Comparison of ENCODE assay signal across 24 cellular contexts in the genomic region with DNA sequence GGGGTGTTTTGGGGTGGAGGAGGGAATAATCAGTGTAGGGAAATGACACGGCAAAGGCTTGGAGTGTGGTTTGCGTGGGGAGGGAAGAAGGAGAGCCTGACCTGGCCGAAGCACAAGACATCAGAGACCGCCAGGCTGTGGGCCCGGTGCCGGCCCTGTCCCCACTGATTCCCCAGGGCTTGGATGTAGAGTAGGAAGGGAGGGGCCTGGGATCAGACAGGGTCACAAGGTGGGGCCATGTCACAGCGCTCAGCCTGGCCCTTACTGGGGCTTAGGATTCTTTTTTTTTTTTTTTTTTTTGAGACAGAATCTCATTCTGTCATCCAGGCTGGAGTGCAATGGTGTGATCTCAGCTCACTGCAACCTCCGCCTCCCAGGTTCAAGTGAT. TPM values are rescaled to one million over a fixed set of nuclear protein-coding genes. Genes with fewer than 3 reads are reported as not detected.
DNase-seq lines count a peak whose midpoint lies in the region; ATAC-seq and TF ChIP-seq lines count a peak whose summit lies in the region.
"Had no signal": no experiment of that assay in that cellular context is flagged by ENCODE, and none has a peak within 500 bp of the region (broad histone marks: within the 10 kb centered on the region; RNA-seq: fewer than 3 reads in every experiment).

No MANE protein-coding gene starts in this region.

- no peak for TF ChIP-seq CTCF in nephron progenitor cell (IDR thresholded peaks at IDR 0.05)
- TF ChIP-seq CTCF in tibial artery (IDR thresholded peaks at IDR 0.05): no peak

- no peak for ATAC-seq in Right ventricle myocardium superior (ENCODE audit: poor library complexity)
- ATAC-seq: esophagus mucosa; left colon; naive thymus-derived CD8-positive, alpha-beta T cell; Panc1 had no signal

- peaks cover 31% of the 10 kb centered on the region for H3K4me1 Mint-ChIP-seq in nephron progenitor cell
- no peaks in the 10 kb centered on the region for H3K4me1 Mint-ChIP-seq in activated T-helper 2 cell treated with anti-CD3 and anti-CD28 coated beads, Interferon-gamma antibody, Interleukin-2, Interleukin-4, amounts not matched to agents 10 μg/mL and 5 μg/mL and 100 μg/mL, durations not matched to agents 14 hours and 24 hours and 36 hours (ENCODE audit: low read depth)
- H3K4me1 Mint-ChIP-seq: activated CD4-positive, alpha-beta memory T cell treated with anti-CD3 and anti-CD28 coated beads, Interleukin-2, amount 10 ng/mL, durations not matched to agents 7 days and 5 days had no signal

- DNase-seq in Right ventricle myocardium superior: peak; percentile 41
- no peak for DNase-seq in cardiac septum (ENCODE audit: low spot score)
- no peak for DNase-seq in nephron progenitor cell
- DNase-seq in tibial artery: no peak
- DNase-seq in epidermal melanocyte (ENCODE audit: insufficient read length, low spot score): no peak
- no peak for DNase-seq in activated T-helper 2 cell treated with anti-CD3 and anti-CD28 coated beads, Interferon-gamma antibody, Interleukin-2, Interleukin-4, amounts not matched to agents 10 μg/mL and 5 μg/mL and 100 μg/mL, durations not matched to agents 14 hours and 24 hours and 36 hours (ENCODE audit: low spot score)
- DNase-seq: activated B cell treated with CpG ODN at 0.5 μM for 24 hours; activated CD4-positive, alpha-beta memory T cell treated with anti-CD3 and anti-CD28 coated beads, Interleukin-2, amount 10 ng/mL, durations not matched to agents 7 days and 5 days; activated naive CD4-positive, alpha-beta T cell treated with Interleukin-2 at 50 U/mL for 16 hours; activated T-cell treated with anti-CD3 and anti-CD28 coated beads, Interleukin-2, amount 50 U/mL, for 24 hours; AML-193; amniotic stem cell; central memory CD4-positive, alpha-beta T cell; DMS79 treated with DMSO at 0.1 percent for 48 hours; left colon; naive thymus-derived CD8-positive, alpha-beta T cell; stimulated activated CD4-positive, alpha-beta T cell treated with anti-CD3 and anti-CD28 coated beads, Interleukin-2, amount 100 ng/mL, for 48 hours; T-helper 2 cell had no signal

- no peaks in the 10 kb centered on the region for H3K9me3 ChIP-seq in tibial artery

- peaks cover 15 to 52% (median 36%) of the 10 kb centered on the region in 4 donors for H3K4me1 ChIP-seq in tibial artery

- peaks cover 17 to 94% (median 35%) of the 10 kb centered on the region in 3 donors for H3K36me3 ChIP-seq in tibial artery

- H3K27ac ChIP-seq in tibial artery: peak overlapping the region; percentile 91 to 97
- H3K27ac ChIP-seq: 22Rv1 had no signal

- no peak overlapping the region for H3K4me3 Mint-ChIP-seq in nephron progenitor cell
- H3K4me3 Mint-ChIP-seq in activated T-helper 2 cell treated with anti-CD3 and anti-CD28 coated beads, Interferon-gamma antibody, Interleukin-2, Interleukin-4, amounts not matched to agents 10 μg/mL and 5 μg/mL and 100 μg/mL, durations not matched to agents 14 hours and 24 hours and 36 hours (ENCODE audit: low read depth): no peak overlapping the region
- H3K4me3 Mint-ChIP-seq: activated B cell treated with CpG ODN at 0.5 μM for 24 hours; activated CD4-positive, alpha-beta memory T cell treated with anti-CD3 and anti-CD28 coated beads, Interleukin-2, amount 10 ng/mL, durations not matched to agents 7 days and 5 days; activated T-cell treated with anti-CD3 and anti-CD28 coated beads, Interleukin-2, amount 50 U/mL, for 24 hours; naive thymus-derived CD8-positive, alpha-beta T cell; stimulated activated naive CD8-positive, alpha-beta T cell treated with anti-CD3 and anti-CD28 coated beads, Interleukin-15, Interleukin-2, amounts not matched to agents 100 ng/mL and 50 ng/mL, for 24 hours had no signal

- no peaks in the 10 kb centered on the region for H3K9me3 Mint-ChIP-seq in nephron progenitor cell
- no peaks in the 10 kb centered on the region for H3K9me3 Mint-ChIP-seq in activated T-helper 2 cell treated with anti-CD3 and anti-CD28 coated beads, Interferon-gamma antibody, Interleukin-2, Interleukin-4, amounts not matched to agents 10 μg/mL and 5 μg/mL and 100 μg/mL, durations not matched to agents 14 hours and 24 hours and 36 hours
- H3K9me3 Mint-ChIP-seq: activated B cell treated with CpG ODN at 0.5 μM for 24 hours; activated CD4-positive, alpha-beta memory T cell treated with anti-CD3 and anti-CD28 coated beads, Interleukin-2, amount 10 ng/mL, durations not matched to agents 7 days and 5 days; activated T-cell treated with anti-CD3 and anti-CD28 coated beads, Interleukin-2, amount 50 U/mL, for 24 hours; naive thymus-derived CD8-positive, alpha-beta T cell; stimulated activated naive CD8-positive, alpha-beta T cell treated with anti-CD3 and anti-CD28 coated beads, Interleukin-15, Interleukin-2, amounts not matched to agents 100 ng/mL and 50 ng/mL, for 24 hours had no signal

- H3K27ac Mint-ChIP-seq in nephron progenitor cell: peak overlapping the region; percentile 72
- H3K27ac Mint-ChIP-seq in activated T-helper 2 cell treated with anti-CD3 and anti-CD28 coated beads, Interferon-gamma antibody, Interleukin-2, Interleukin-4, amounts not matched to agents 10 μg/mL and 5 μg/mL and 100 μg/mL, durations not matched to agents 14 hours and 24 hours and 36 hours: no peak overlapping the region
- H3K27ac Mint-ChIP-seq: activated B cell treated with CpG ODN at 0.5 μM for 24 hours; activated CD4-positive, alpha-beta memory T cell treated with anti-CD3 and anti-CD28 coated beads, Interleukin-2, amount 10 ng/mL, durations not matched to agents 7 days and 5 days; activated T-cell treated with anti-CD3 and anti-CD28 coated beads, Interleukin-2, amount 50 U/mL, for 24 hours; naive thymus-derived CD8-positive, alpha-beta T cell; stimulated activated naive CD8-positive, alpha-beta T cell treated with anti-CD3 and anti-CD28 coated beads, Interleukin-15, Interleukin-2, amounts not matched to agents 100 ng/mL and 50 ng/mL, for 24 hours had no signal

- H3K4me3 ChIP-seq in tibial artery: no peak overlapping the region
- H3K4me3 ChIP-seq: skin epidermis had no signal

- no peaks in the 10 kb centered on the region for H3K27me3 ChIP-seq in tibial artery

- intact Hi-C loops in Right ventricle myocardium superior (cut with DNase I) (no loop called here), cardiac septum (cut with DNase I) (loop anchor here (1.0 to 5.0 kb wide), 2 partner anchors 10 to 505 kb away; a partner anchor contains a TSS), tibial artery (cut with DNase I; ENCODE audit: low total_unique reads) (loop anchor here (5.0 kb wide), 2 partner anchors 285 to 440 kb away; a partner anchor contains a TSS)
- intact Hi-C loops in activated T-helper 2 cell treated with anti-CD3 and anti-CD28 coated beads, Interferon-gamma antibody, Interleukin-2, Interleukin-4, amounts not matched to agents 10 μg/mL and 5 μg/mL and 100 μg/mL, durations not matched to agents 14 hours and 24 hours and 36 hours (cut with micrococcal nuclease): no loop called here

- H3K36me3 Mint-ChIP-seq in nephron progenitor cell (ENCODE audit: low read depth): peaks cover 24% of the 10 kb centered on the region
- H3K36me3 Mint-ChIP-seq in activated T-helper 2 cell treated with anti-CD3 and anti-CD28 coated beads, Interferon-gamma antibody, Interleukin-2, Interleukin-4, amounts not matched to agents 10 μg/mL and 5 μg/mL and 100 μg/mL, durations not matched to agents 14 hours and 24 hours and 36 hours (ENCODE audit: low read depth): no peaks in the 10 kb centered on the region

- no peaks in the 10 kb centered on the region for H3K27me3 Mint-ChIP-seq in nephron progenitor cell (ENCODE audit: low read depth, poor library complexity)
- no peaks in the 10 kb centered on the region for H3K27me3 Mint-ChIP-seq in activated T-helper 2 cell treated with anti-CD3 and anti-CD28 coated beads, Interferon-gamma antibody, Interleukin-2, Interleukin-4, amounts not matched to agents 10 μg/mL and 5 μg/mL and 100 μg/mL, durations not matched to agents 14 hours and 24 hours and 36 hours (ENCODE audit: low read depth)
- H3K27me3 Mint-ChIP-seq: activated B cell treated with CpG ODN at 0.5 μM for 24 hours; activated CD4-positive, alpha-beta memory T cell treated with anti-CD3 and anti-CD28 coated beads, Interleukin-2, amount 10 ng/mL, durations not matched to agents 7 days and 5 days; activated T-cell treated with anti-CD3 and anti-CD28 coated beads, Interleukin-2, amount 50 U/mL, for 24 hours; naive thymus-derived CD8-positive, alpha-beta T cell; stimulated activated naive CD8-positive, alpha-beta T cell treated with anti-CD3 and anti-CD28 coated beads, Interleukin-15, Interleukin-2, amounts not matched to agents 100 ng/mL and 50 ng/mL, for 24 hours had no signal

RNA-seq across cellular contexts. Expression of a gene that starts 9.8 kb away (rescaled TPM):
- total RNA-seq in Right ventricle myocardium superior: 20.4 TPM
- 19.1 TPM for total RNA-seq in cardiac septum
- total RNA-seq in activated T-helper 2 cell treated with anti-CD3 and anti-CD28 coated beads, Interferon-gamma antibody, Interleukin-2, Interleukin-4, amounts not matched to agents 10 μg/mL and 5 μg/mL and 100 μg/mL, durations not matched to agents 14 hours and 24 hours and 36 hours: 9.1 and 9.5 TPM in 2 replicates

RNA-seq across cellular contexts. Expression of a gene that starts 17.0 kb away (rescaled TPM):
- total RNA-seq in Right ventricle myocardium superior: not detected
- total RNA-seq in cardiac septum: not detected
- not detected in 2 replicates for total RNA-seq in activated T-helper 2 cell treated with anti-CD3 and anti-CD28 coated beads, Interferon-gamma antibody, Interleukin-2, Interleukin-4, amounts not matched to agents 10 μg/mL and 5 μg/mL and 100 μg/mL, durations not matched to agents 14 hours and 24 hours and 36 hours
- total RNA-seq: activated B cell treated with CpG ODN at 0.5 μM for 24 hours; activated CD4-positive, alpha-beta memory T cell treated with anti-CD3 and anti-CD28 coated beads, Interleukin-2, amount 10 ng/mL, durations not matched to agents 7 days and 5 days; left colon; naive thymus-derived CD8-positive, alpha-beta T cell; NCI-H460 had no signal

RNA-seq across cellular contexts. Expression of a gene that starts 43.5 kb away (rescaled TPM):
- 0.24 TPM for total RNA-seq in Right ventricle myocardium superior
- 0.24 TPM for total RNA-seq in cardiac septum
- 0.09 and 0.34 TPM in 2 replicates for total RNA-seq in activated T-helper 2 cell treated with anti-CD3 and anti-CD28 coated beads, Interferon-gamma antibody, Interleukin-2, Interleukin-4, amounts not matched to agents 10 μg/mL and 5 μg/mL and 100 μg/mL, durations not matched to agents 14 hours and 24 hours and 36 hours
- total RNA-seq: NCI-H460 had no signal

Comparison
In these comparisons a context has a peak if more than half of its experiments do, and no peak if none do; other contexts are left out.
1. intact Hi-C loops: an anchor here in cardiac septum (1.0 to 5.0 kb wide) and tibial artery (5.0 kb wide); none called in Right ventricle myocardium superior and activated T-helper 2 cell treated with anti-CD3 and anti-CD28 coated beads, Interferon-gamma antibody, Interleukin-2, Interleukin-4, amounts not matched to agents 10 μg/mL and 5 μg/mL and 100 μg/mL, durations not matched to agents 14 hours and 24 hours and 36 hours.